Comparison of ENCODE assay signal across 9 cellular contexts in genomic region chr17:73291260-73291801, GRCh38. TPM values are rescaled to one million over a fixed set of nuclear protein-coding genes. Genes with fewer than 3 reads are reported as not detected.
DNase-seq lines count a peak whose midpoint lies in the region; ATAC-seq lines count a peak whose summit lies in the region.
"Had no signal": no experiment of that assay in that cellular context is flagged by ENCODE, and none has a peak within 500 bp of the region (broad histone marks: within the 10 kb centered on the region; RNA-seq: fewer than 3 reads in every experiment).

No MANE protein-coding gene starts in this region.

- peaks cover 16% of the 10 kb centered on the region for H3K4me1 Mint-ChIP-seq in activated T-helper 17 cell treated with anti-CD3 and anti-CD28 coated beads, Interleukin-2, amount 50 U/mL, for 72 hours
- H3K4me1 Mint-ChIP-seq in stimulated activated naive CD8-positive, alpha-beta T cell treated with anti-CD3 and anti-CD28 coated beads, Interleukin-15, amount 100 ng/mL, for 72 hours = peaks cover 19% of the 10 kb centered on the region

- H3K27me3 Mint-ChIP-seq in activated T-helper 17 cell treated with anti-CD3 and anti-CD28 coated beads, Interleukin-2, amount 50 U/mL, for 72 hours = peaks cover 3% of the 10 kb centered on the region
- H3K27me3 Mint-ChIP-seq in stimulated activated naive CD8-positive, alpha-beta T cell treated with anti-CD3 and anti-CD28 coated beads, Interleukin-15, amount 100 ng/mL, for 72 hours = peaks cover 17% of the 10 kb centered on the region

- H3K4me1 ChIP-seq in right cardiac atrium (ENCODE audit: control insufficient read depth, insufficient read depth, low read length) = peaks cover 58% of the 10 kb centered on the region

- peak overlapping the region; percentile 10 for H3K4me3 Mint-ChIP-seq in activated T-helper 17 cell treated with anti-CD3 and anti-CD28 coated beads, Interleukin-2, amount 50 U/mL, for 72 hours
- no peak overlapping the region for H3K4me3 Mint-ChIP-seq in stimulated activated naive CD8-positive, alpha-beta T cell treated with anti-CD3 and anti-CD28 coated beads, Interleukin-15, amount 100 ng/mL, for 72 hours

- peak; percentile 96 for DNase-seq in EH (ENCODE audit: low read depth)
- peak; percentile 85 to 88 (median 87) for DNase-seq in right cardiac atrium
- no peak for DNase-seq in stimulated activated naive CD8-positive, alpha-beta T cell treated with anti-CD3 and anti-CD28 coated beads, Interleukin-15, amount 100 ng/mL, for 72 hours
- no peak for DNase-seq in activated gamma-delta T cell (lab: John Stamatoyannopoulos, UW)
- no peak for DNase-seq in NCI-H1417 (lab: John Stamatoyannopoulos, UW)

- H3K27me3 ChIP-seq in right cardiac atrium (ENCODE audit: control insufficient read depth, insufficient read depth) = no peaks in the 10 kb centered on the region

- H3K9me3 Mint-ChIP-seq in activated T-helper 17 cell treated with anti-CD3 and anti-CD28 coated beads, Interleukin-2, amount 50 U/mL, for 72 hours = no peaks in the 10 kb centered on the region
- H3K9me3 Mint-ChIP-seq in stimulated activated naive CD8-positive, alpha-beta T cell treated with anti-CD3 and anti-CD28 coated beads, Interleukin-15, amount 100 ng/mL, for 72 hours = no peaks in the 10 kb centered on the region

- peak; percentile 84 for ATAC-seq in GM21390 (IDR thresholded peaks at IDR 0.05; ENCODE audit: unreplicated experiment)
- peak; percentile 77 for ATAC-seq in HG03565 (IDR thresholded peaks at IDR 0.05; ENCODE audit: unreplicated experiment)
- ATAC-seq in activated T-helper 17 cell treated with anti-CD3 and anti-CD28 coated beads, Interleukin-2, amount 50 U/mL, for 72 hours (replicated peaks) = peak; percentile 84
- ATAC-seq in right cardiac atrium = peak; percentile 44 to 78
- peak; percentile 59 for ATAC-seq in stimulated activated naive CD8-positive, alpha-beta T cell treated with anti-CD3 and anti-CD28 coated beads, Interleukin-15, amount 100 ng/mL, for 72 hours

- no peaks in the 10 kb centered on the region for H3K36me3 Mint-ChIP-seq in activated T-helper 17 cell treated with anti-CD3 and anti-CD28 coated beads, Interleukin-2, amount 50 U/mL, for 72 hours (ENCODE audit: low read depth)

- WGBS in right cardiac atrium = 48% methylated on average over 8 of the region's 8 CpGs

- intact Hi-C loops in right cardiac atrium (cut with DNase I) = no loop called here

- H3K4me3 ChIP-seq in right cardiac atrium (ENCODE audit: low read length) = no peak overlapping the region

- H3K9me3 ChIP-seq in right cardiac atrium (ENCODE audit: control insufficient read depth, low read length) = no peaks in the 10 kb centered on the region

- peak overlapping the region; percentile 59 for H3K27ac Mint-ChIP-seq in activated T-helper 17 cell treated with anti-CD3 and anti-CD28 coated beads, Interleukin-2, amount 50 U/mL, for 72 hours
- peak overlapping the region in 1 of 2 donors; percentile 24 for H3K27ac Mint-ChIP-seq in stimulated activated naive CD8-positive, alpha-beta T cell treated with anti-CD3 and anti-CD28 coated beads, Interleukin-15, amount 100 ng/mL, for 72 hours

- H3K27ac ChIP-seq in right cardiac atrium (ENCODE audit: low read length) = peak overlapping the region; percentile 90

RNA-seq across cellular contexts. Expression of gene CDC42EP4, which starts 20.5 kb away (rescaled TPM):
- total RNA-seq in activated T-helper 17 cell treated with anti-CD3 and anti-CD28 coated beads, Interleukin-2, amount 50 U/mL, for 72 hours = 1 to 10 TPM in 1 of 2 donors, under 1 TPM in 1; 0.67 to 2.5 TPM
- total RNA-seq in right cardiac atrium = 10 to 100 TPM; 28.1 to 47.1 (median 38.4) TPM
- 31.9 TPM for polyA plus RNA-seq in right cardiac atrium

RNA-seq across cellular contexts. Expression of gene CPSF4L, which starts 29.7 kb away (rescaled TPM):
- total RNA-seq in activated T-helper 17 cell treated with anti-CD3 and anti-CD28 coated beads, Interleukin-2, amount 50 U/mL, for 72 hours = not detected
- not detected for total RNA-seq in right cardiac atrium
- not detected for polyA plus RNA-seq in right cardiac atrium
- polyA plus RNA-seq: neural cell had no signal

Comparison
In these comparisons a context has a peak if more than half of its experiments do, and no peak if none do; other contexts are left out.
1. DNase-seq: peak in EH (single experiment) and right cardiac atrium (3 of 3); none in stimulated activated naive CD8-positive, alpha-beta T cell treated with anti-CD3 and anti-CD28 coated beads, Interleukin-15, amount 100 ng/mL, for 72 hours (0 of 2), activated gamma-delta T cell (single experiment) and NCI-H1417 (0 of 3).
2. RNA of gene CDC42EP4, which starts 20.5 kb away (total RNA-seq): 28.1 to 47.1 TPM in right cardiac atrium; 0.67 to 2.5 TPM in activated T-helper 17 cell treated with anti-CD3 and anti-CD28 coated beads, Interleukin-2, amount 50 U/mL, for 72 hours; every median in the first group is over 4 times any median in the second.
3. Peak in every context shown above with its lines, with median percentiles within 50 percentile points of each other: ATAC-seq.